Comparison of ENCODE assay signal across 1 cellular context in genomic region chr6:11236351-11236750, GRCh38.
TF ChIP-seq lines count a peak whose summit lies in the region.

No MANE protein-coding gene starts in this region.

TF ChIP-seq in HepG2, 621 proteins besides CTCF, POLR2A, EP300 and RAD21 (continued from another document):
- TF ChIP-seq HOMEZ (CRISPR knock-in tag; IDR thresholded peaks at IDR 0.05; ENCODE audit: low read depth) (peak; percentile 22; the same call in 1 of the 2 replicates), HNF1A (IDR thresholded peaks at IDR 0.05; ENCODE audit: low read depth) (no peak), HNF1A (CRISPR knock-in tag; IDR thresholded peaks at IDR 0.05; ENCODE audit: borderline replicate concordance) (no peak), THRA (CRISPR knock-in tag; IDR thresholded peaks at IDR 0.05; ENCODE audit: borderline replicate concordance) (peak; percentile 60; the same call in 1 of the 2 replicates)
